Comparison of ENCODE assay signal across 32 cellular contexts in the genomic region with DNA sequence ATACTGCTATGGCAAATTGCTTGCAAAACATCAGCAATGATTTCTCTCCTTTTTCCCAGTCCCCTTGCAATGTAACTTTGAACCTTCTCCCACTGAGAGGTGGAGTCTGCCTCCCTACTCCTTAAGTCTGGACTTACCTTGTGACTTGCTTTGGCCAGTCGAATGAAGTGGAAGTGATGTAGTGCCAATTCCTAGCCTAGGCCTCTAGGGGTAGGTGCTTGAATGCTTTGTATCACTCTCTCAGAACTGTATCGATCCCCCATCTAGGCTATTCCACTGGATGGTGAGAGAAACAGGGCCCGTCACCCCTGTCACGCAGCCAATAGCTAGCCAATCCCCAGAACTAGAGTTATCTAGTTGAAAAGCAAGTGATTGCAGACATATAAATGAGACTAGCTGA.
"Had no signal": no experiment of that assay in that cellular context is flagged by ENCODE, and none has a peak within 500 bp of the region (broad histone marks: within the 10 kb centered on the region; RNA-seq: fewer than 3 reads in every experiment).

No MANE protein-coding gene starts in this region.

- H3K4me1 Mint-ChIP-seq: activated CD4-positive, alpha-beta T cell treated with anti-CD3 and anti-CD28 coated beads for 36 hours; activated CD4-positive, alpha-beta T cell treated with anti-CD3 and anti-CD28 coated beads, Interleukin-2, amount 10 ng/mL, durations not matched to agents 24 days and 14 days; activated CD8-positive, alpha-beta memory T cell treated with anti-CD3 and anti-CD28 coated beads, Interleukin-2, amount 10 ng/mL, durations not matched to agents 7 days and 5 days; activated naive CD4-positive, alpha-beta T cell treated with anti-CD3 and anti-CD28 coated beads, Interleukin-2, amount 50 U/mL, for 24 hours; activated naive CD8-positive, alpha-beta T cell treated with anti-CD3 and anti-CD28 coated beads for 36 hours; activated naive CD8-positive, alpha-beta T cell treated with anti-CD3 and anti-CD28 coated beads, Interleukin-2, amount 50 U/mL, for 24 hours had no signal

- H3K9me3 ChIP-seq: adrenal gland, body of pancreas, esophagus squamous epithelium, gastroesophageal sphincter had no signal

- H3K4me3 Mint-ChIP-seq: activated CD4-positive, alpha-beta memory T cell treated with anti-CD3 and anti-CD28 coated beads for 36 hours; activated CD4-positive, alpha-beta T cell treated with anti-CD3 and anti-CD28 coated beads for 36 hours; activated CD4-positive, alpha-beta T cell treated with anti-CD3 and anti-CD28 coated beads, Interleukin-2, amount 10 ng/mL, durations not matched to agents 24 days and 14 days; activated CD8-positive, alpha-beta memory T cell treated with anti-CD3 and anti-CD28 coated beads, Interleukin-2, amount 10 ng/mL, durations not matched to agents 7 days and 5 days; activated CD8-positive, alpha-beta T cell treated with anti-CD3 and anti-CD28 coated beads, Interleukin-2, amount 10 ng/mL, durations not matched to agents 7 days and 5 days; activated naive CD4-positive, alpha-beta T cell treated with anti-CD3 and anti-CD28 coated beads for 36 hours; activated naive CD4-positive, alpha-beta T cell treated with anti-CD3 and anti-CD28 coated beads, Interleukin-2, amount 50 U/mL, for 24 hours; activated naive CD8-positive, alpha-beta T cell treated with anti-CD3 and anti-CD28 coated beads for 36 hours; activated naive CD8-positive, alpha-beta T cell treated with anti-CD3 and anti-CD28 coated beads, Interleukin-2, amount 50 U/mL, for 24 hours; activated T-helper 1 cell treated with anti-CD3 and anti-CD28 coated beads, Interleukin-12 subunit alpha, Interleukin-12 subunit beta, Interleukin-2, Interleukin-4 antibody, amounts not matched to agents 30 ng/mL and 10 ng/mL and 1 ng/mL, durations not matched to agents 14 hours and 24 hours and 36 hours; effector memory CD8-positive, alpha-beta T cell had no signal

- H3K27ac Mint-ChIP-seq: activated CD4-positive, alpha-beta memory T cell treated with anti-CD3 and anti-CD28 coated beads for 36 hours; activated CD4-positive, alpha-beta T cell treated with anti-CD3 and anti-CD28 coated beads for 36 hours; activated CD4-positive, alpha-beta T cell treated with anti-CD3 and anti-CD28 coated beads, Interleukin-2, amount 10 ng/mL, durations not matched to agents 24 days and 14 days; activated CD8-positive, alpha-beta memory T cell treated with anti-CD3 and anti-CD28 coated beads, Interleukin-2, amount 10 ng/mL, durations not matched to agents 7 days and 5 days; activated CD8-positive, alpha-beta T cell treated with anti-CD3 and anti-CD28 coated beads, Interleukin-2, amount 10 ng/mL, durations not matched to agents 7 days and 5 days; activated naive CD4-positive, alpha-beta T cell treated with anti-CD3 and anti-CD28 coated beads for 36 hours; activated naive CD4-positive, alpha-beta T cell treated with anti-CD3 and anti-CD28 coated beads, Interleukin-2, amount 50 U/mL, for 24 hours; activated naive CD8-positive, alpha-beta T cell treated with anti-CD3 and anti-CD28 coated beads for 36 hours; activated naive CD8-positive, alpha-beta T cell treated with anti-CD3 and anti-CD28 coated beads, Interleukin-2, amount 50 U/mL, for 24 hours; activated T-helper 1 cell treated with anti-CD3 and anti-CD28 coated beads, Interleukin-12 subunit alpha, Interleukin-12 subunit beta, Interleukin-2, Interleukin-4 antibody, amounts not matched to agents 30 ng/mL and 10 ng/mL and 1 ng/mL, durations not matched to agents 14 hours and 24 hours and 36 hours; activated T-helper 2 cell treated with anti-CD3 and anti-CD28 coated beads, Interferon-gamma antibody, Interleukin-2, Interleukin-4, amounts not matched to agents 10 μg/mL and 5 μg/mL and 100 μg/mL, durations not matched to agents 14 hours and 24 hours and 36 hours; effector memory CD8-positive, alpha-beta T cell had no signal

- H3K4me1 ChIP-seq: adrenal gland, body of pancreas, esophagus squamous epithelium, gastroesophageal sphincter had no signal

- DNase-seq: activated CD4-positive, alpha-beta memory T cell treated with anti-CD3 and anti-CD28 coated beads for 36 hours; activated CD4-positive, alpha-beta T cell treated with anti-CD3 and anti-CD28 coated beads for 36 hours; activated CD4-positive, alpha-beta T cell treated with anti-CD3 and anti-CD28 coated beads, Interleukin-2, amount 10 ng/mL, durations not matched to agents 24 days and 14 days; activated CD4-positive, CD25-positive, alpha-beta regulatory T cell; activated CD4-positive, CD25-positive, alpha-beta regulatory T cell treated with anti-CD3 and anti-CD28 coated beads, Interleukin-2, amount 50 U/mL, for 72 hours; activated CD8-positive, alpha-beta memory T cell treated with anti-CD3 and anti-CD28 coated beads, Interleukin-2, amount 10 ng/mL, durations not matched to agents 7 days and 5 days; activated CD8-positive, alpha-beta memory T cell treated with anti-CD3 and anti-CD28 coated beads, Interleukin-2, amount 50 U/mL, for 4 hours; activated CD8-positive, alpha-beta T cell treated with anti-CD3 and anti-CD28 coated beads, Interleukin-2, amount 10 ng/mL, durations not matched to agents 7 days and 5 days; activated effector memory CD4-positive, alpha-beta T cell treated with anti-CD3 and anti-CD28 coated beads, Interleukin-2, amount 50 U/mL, for 16 hours; activated naive CD4-positive, alpha-beta T cell treated with anti-CD3 and anti-CD28 coated beads for 36 hours; activated naive CD8-positive, alpha-beta T cell treated with anti-CD3 and anti-CD28 coated beads for 36 hours; activated naive CD8-positive, alpha-beta T cell treated with anti-CD3 and anti-CD28 coated beads, Interleukin-2, amount 50 U/mL, for 24 hours; activated T-cell treated with anti-CD3 and anti-CD28 coated beads, Interleukin-2, amount 50 U/mL, for 1 hour; activated T-cell treated with anti-CD3 and anti-CD28 coated beads, Interleukin-2, amount 50 U/mL, for 48 hours; adrenal gland; amygdala; aorta; body of pancreas; caudate nucleus; cortex of kidney; dermis blood vessel endothelial cell; effector CD4-positive, alpha-beta T cell; effector memory CD8-positive, alpha-beta T cell; esophagus squamous epithelium; foreskin melanocyte; T-helper 2 cell; WERI-Rb-1 had no signal

- H3K27me3 ChIP-seq: adrenal gland, body of pancreas, esophagus squamous epithelium, gastroesophageal sphincter had no signal

- H3K36me3 Mint-ChIP-seq: activated CD4-positive, alpha-beta memory T cell treated with anti-CD3 and anti-CD28 coated beads for 36 hours; activated CD8-positive, alpha-beta memory T cell treated with anti-CD3 and anti-CD28 coated beads, Interleukin-2, amount 10 ng/mL, durations not matched to agents 7 days and 5 days; activated naive CD4-positive, alpha-beta T cell treated with anti-CD3 and anti-CD28 coated beads, Interleukin-2, amount 50 U/mL, for 24 hours; activated naive CD8-positive, alpha-beta T cell treated with anti-CD3 and anti-CD28 coated beads for 36 hours had no signal

- H3K4me3 ChIP-seq: adrenal gland, body of pancreas, esophagus squamous epithelium, gastroesophageal sphincter had no signal

- H3K27me3 Mint-ChIP-seq: activated CD4-positive, alpha-beta memory T cell treated with anti-CD3 and anti-CD28 coated beads for 36 hours; activated CD4-positive, alpha-beta T cell treated with anti-CD3 and anti-CD28 coated beads for 36 hours; activated CD4-positive, alpha-beta T cell treated with anti-CD3 and anti-CD28 coated beads, Interleukin-2, amount 10 ng/mL, durations not matched to agents 24 days and 14 days; activated CD8-positive, alpha-beta memory T cell treated with anti-CD3 and anti-CD28 coated beads, Interleukin-2, amount 10 ng/mL, durations not matched to agents 7 days and 5 days; activated naive CD4-positive, alpha-beta T cell treated with anti-CD3 and anti-CD28 coated beads, Interleukin-2, amount 50 U/mL, for 24 hours; activated naive CD8-positive, alpha-beta T cell treated with anti-CD3 and anti-CD28 coated beads for 36 hours; activated naive CD8-positive, alpha-beta T cell treated with anti-CD3 and anti-CD28 coated beads, Interleukin-2, amount 50 U/mL, for 24 hours; effector memory CD8-positive, alpha-beta T cell had no signal

- H3K27ac ChIP-seq: adrenal gland, body of pancreas, epithelial cell of prostate, esophagus squamous epithelium, gastroesophageal sphincter, WERI-Rb-1 had no signal

- H3K9me3 Mint-ChIP-seq: activated CD4-positive, alpha-beta T cell treated with anti-CD3 and anti-CD28 coated beads, Interleukin-2, amount 10 ng/mL, durations not matched to agents 24 days and 14 days; activated naive CD8-positive, alpha-beta T cell treated with anti-CD3 and anti-CD28 coated beads, Interleukin-2, amount 50 U/mL, for 24 hours had no signal

- H3K36me3 ChIP-seq: adrenal gland, esophagus squamous epithelium, gastroesophageal sphincter, WERI-Rb-1 had no signal
